In the genomic region with DNA sequence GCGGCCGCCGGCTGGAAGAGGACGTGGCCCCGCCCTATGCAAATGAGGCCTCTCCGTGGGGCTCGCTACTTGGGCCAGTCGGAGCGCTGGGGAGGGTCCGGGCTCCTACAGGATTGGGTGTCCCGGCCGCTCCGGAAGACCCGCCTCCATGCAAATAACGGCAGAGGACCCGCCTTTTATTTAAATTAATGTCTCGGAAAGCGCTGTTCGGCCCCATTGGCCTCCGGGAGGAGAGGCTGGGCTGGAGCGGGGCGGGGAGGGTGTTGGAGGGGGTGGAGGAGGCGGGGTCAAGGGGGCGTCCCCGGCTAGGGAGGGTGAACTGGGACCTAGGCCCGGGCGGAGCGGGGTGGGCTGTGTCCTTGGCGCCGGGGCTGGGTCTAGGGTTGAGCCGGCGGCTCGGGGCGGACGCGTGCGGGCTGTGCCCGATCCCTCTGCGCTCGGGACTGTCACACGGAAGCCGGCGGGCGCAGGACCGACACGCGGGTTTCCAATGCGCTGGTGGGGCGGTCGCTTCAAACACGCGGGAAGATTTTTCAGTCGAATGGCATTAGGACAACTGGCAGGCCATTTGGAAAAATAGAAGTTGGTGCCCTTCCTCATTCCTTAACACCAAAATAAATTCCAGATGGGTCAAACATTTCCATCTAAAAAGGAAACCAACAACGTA, we compare ENCODE assay signal across 8 cellular contexts. TPM values are rescaled to one million over a fixed set of nuclear protein-coding genes. Genes with fewer than 3 reads are reported as not detected.
DNase-seq lines count a peak whose midpoint lies in the region; ATAC-seq and TF ChIP-seq lines count a peak whose summit lies in the region.

No MANE protein-coding gene starts in this region.

- peaks cover 5 to 28% (median 14%) of the 10 kb centered on the region in 4 donors for H3K36me3 ChIP-seq in liver (ENCODE audit: control insufficient read depth in 4 of 4, insufficient read depth in 3 of 4, low read depth in 1 of 4, low read length in 3 of 4)

- peak; percentile 89 for ATAC-seq in GM19395 (IDR thresholded peaks at IDR 0.05; ENCODE audit: unreplicated experiment)
- ATAC-seq in HG03558 (IDR thresholded peaks at IDR 0.05; ENCODE audit: extremely low read depth, unreplicated experiment) = peak; percentile 77

- peak overlapping the region; percentile 45 to 86 for H3K9ac ChIP-seq in liver (ENCODE audit: low read depth in 1 of 2, low read length in 2 of 2)

- H3K4me3 ChIP-seq in liver (ENCODE audit: low read depth in 1 of 3, low read length in 3 of 3) = peak overlapping the region; percentile 42 to 67 (median 58)

- no peaks in the 10 kb centered on the region for H3K27me3 ChIP-seq in liver (ENCODE audit: control insufficient read depth in 4 of 4, insufficient read depth in 4 of 4, low read length in 3 of 4)

- DNase-seq in CD14-positive monocyte (ENCODE audit: low spot score) = peak; percentile 99
- DNase-seq in NCI-H748 (lab: John Stamatoyannopoulos, UW; ENCODE audit: unreplicated experiment) = peak; percentile 99
- peak; percentile 90 to 97 for DNase-seq in activated CD4-positive, alpha-beta T cell treated with anti-CD3 and anti-CD28 coated beads, Interleukin-2, amount 50 U/mL, for 24 hours (ENCODE audit: low read depth in 1 of 2, low spot score in 1 of 2)
- peak; percentile 99 for DNase-seq in dermis blood vessel endothelial cell
- peak; percentile 98 for DNase-seq in stimulated activated CD4-positive, alpha-beta T cell treated with anti-CD3 and anti-CD28 coated beads, Interleukin-4, amount 100 ng/mL, for 1 hour

- H3K4me3 Mint-ChIP-seq in CD14-positive monocyte = peak overlapping the region; percentile 75 to 85

- H3K27me3 Mint-ChIP-seq in CD14-positive monocyte (ENCODE audit: low read depth in 3 of 3) = peaks cover 0 to 6% (median 1%) of the 10 kb centered on the region in 3 donors

- TF ChIP-seq CTCF in CD14-positive monocyte (IDR thresholded peaks at IDR 0.05) (no peak), liver (IDR thresholded peaks at IDR 0.05; ENCODE audit: low read depth, low read length, missing input control) (no peak)

- H3K9me3 Mint-ChIP-seq in CD14-positive monocyte = peaks cover 0 to 3% (median 0%) of the 10 kb centered on the region in 7 donors

- intact Hi-C loops in CD14-positive monocyte (cut with micrococcal nuclease) = loop anchor here (2.0 to 10.0 kb wide), 4 partner anchors 38 to 410 kb away; a partner anchor contains a TSS

- no peaks in the 10 kb centered on the region for H3K9me3 ChIP-seq in liver (ENCODE audit: control insufficient read depth in 4 of 4, low read length in 3 of 4)

- peaks cover 25% of the 10 kb centered on the region for H3K4me1 Mint-ChIP-seq in CD14-positive monocyte

- no peak for TF ChIP-seq RAD21 in liver (IDR thresholded peaks at IDR 0.05)

- under 1% methylated on average over 54 of the region's 54 CpGs for WGBS in liver

- peaks cover 34% of the 10 kb centered on the region in 2 donors for H3K36me3 Mint-ChIP-seq in CD14-positive monocyte

- H3K27ac Mint-ChIP-seq in CD14-positive monocyte = peak overlapping the region; percentile 65 to 94 (median 84)

- H3K4me1 ChIP-seq in liver (ENCODE audit: control insufficient read depth in 4 of 4, insufficient read depth in 4 of 4, low read length in 3 of 4) = peaks cover 0 to 30% (median 14%) of the 10 kb centered on the region in 4 donors

- H3K27ac ChIP-seq in liver (ENCODE audit: low read depth in 1 of 2, low read length in 2 of 2) = peak overlapping the region; percentile 87 to 90

TF ChIP-seq in liver, 16 proteins besides CTCF, POLR2A, EP300 and RAD21:
- TF ChIP-seq YY1 (IDR thresholded peaks at IDR 0.05) (peak; percentile 51), NR2F2 (IDR thresholded peaks at IDR 0.05) (peak; percentile 71), FOXA1 (IDR thresholded peaks at IDR 0.05) (no peak), TAF1 (conservative IDR thresholded peaks at IDR 0.05) (peak; percentile 46), JUND (IDR thresholded peaks at IDR 0.05) (no peak), HNF4A (conservative IDR thresholded peaks at IDR 0.05) (peak; percentile 10 to 37), HNF4G (IDR thresholded peaks at IDR 0.05) (no peak), FOXA2 (IDR thresholded peaks at IDR 0.05) (no peak), RXRA (IDR thresholded peaks at IDR 0.05) (peak in 1 of 2 donors; percentile 14), GABPA (IDR thresholded peaks at IDR 0.05 in 1 of 2, conservative IDR thresholded peaks at IDR 0.05 in 1 of 2) (peak; percentile 61 to 86), EGR1 (IDR thresholded peaks at IDR 0.05; ENCODE audit: low read depth in 2 of 2) (peak in 1 of 2 donors; percentile 54), SP1 (IDR thresholded peaks at IDR 0.05) (peak; percentile 82)
- TF ChIP-seq, protein P1, sequence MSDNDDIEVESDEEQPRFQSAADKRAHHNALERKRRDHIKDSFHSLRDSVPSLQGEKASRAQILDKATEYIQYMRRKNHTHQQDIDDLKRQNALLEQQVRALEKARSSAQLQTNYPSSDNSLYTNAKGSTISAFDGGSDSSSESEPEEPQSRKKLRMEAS (IDR thresholded peaks at IDR 0.05) = no peak
- TF ChIP-seq, protein P2, sequence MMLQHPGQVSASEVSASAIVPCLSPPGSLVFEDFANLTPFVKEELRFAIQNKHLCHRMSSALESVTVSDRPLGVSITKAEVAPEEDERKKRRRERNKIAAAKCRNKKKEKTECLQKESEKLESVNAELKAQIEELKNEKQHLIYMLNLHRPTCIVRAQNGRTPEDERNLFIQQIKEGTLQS (IDR thresholded peaks at IDR 0.05) = no peak
- TF ChIP-seq, protein P3, sequence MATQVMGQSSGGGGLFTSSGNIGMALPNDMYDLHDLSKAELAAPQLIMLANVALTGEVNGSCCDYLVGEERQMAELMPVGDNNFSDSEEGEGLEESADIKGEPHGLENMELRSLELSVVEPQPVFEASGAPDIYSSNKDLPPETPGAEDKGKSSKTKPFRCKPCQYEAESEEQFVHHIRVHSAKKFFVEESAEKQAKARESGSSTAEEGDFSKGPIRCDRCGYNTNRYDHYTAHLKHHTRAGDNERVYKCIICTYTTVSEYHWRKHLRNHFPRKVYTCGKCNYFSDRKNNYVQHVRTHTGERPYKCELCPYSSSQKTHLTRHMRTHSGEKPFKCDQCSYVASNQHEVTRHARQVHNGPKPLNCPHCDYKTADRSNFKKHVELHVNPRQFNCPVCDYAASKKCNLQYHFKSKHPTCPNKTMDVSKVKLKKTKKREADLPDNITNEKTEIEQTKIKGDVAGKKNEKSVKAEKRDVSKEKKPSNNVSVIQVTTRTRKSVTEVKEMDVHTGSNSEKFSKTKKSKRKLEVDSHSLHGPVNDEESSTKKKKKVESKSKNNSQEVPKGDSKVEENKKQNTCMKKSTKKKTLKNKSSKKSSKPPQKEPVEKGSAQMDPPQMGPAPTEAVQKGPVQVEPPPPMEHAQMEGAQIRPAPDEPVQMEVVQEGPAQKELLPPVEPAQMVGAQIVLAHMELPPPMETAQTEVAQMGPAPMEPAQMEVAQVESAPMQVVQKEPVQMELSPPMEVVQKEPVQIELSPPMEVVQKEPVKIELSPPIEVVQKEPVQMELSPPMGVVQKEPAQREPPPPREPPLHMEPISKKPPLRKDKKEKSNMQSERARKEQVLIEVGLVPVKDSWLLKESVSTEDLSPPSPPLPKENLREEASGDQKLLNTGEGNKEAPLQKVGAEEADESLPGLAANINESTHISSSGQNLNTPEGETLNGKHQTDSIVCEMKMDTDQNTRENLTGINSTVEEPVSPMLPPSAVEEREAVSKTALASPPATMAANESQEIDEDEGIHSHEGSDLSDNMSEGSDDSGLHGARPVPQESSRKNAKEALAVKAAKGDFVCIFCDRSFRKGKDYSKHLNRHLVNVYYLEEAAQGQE (IDR thresholded peaks at IDR 0.05) = peak; percentile 60
- TF ChIP-seq, protein P4, sequence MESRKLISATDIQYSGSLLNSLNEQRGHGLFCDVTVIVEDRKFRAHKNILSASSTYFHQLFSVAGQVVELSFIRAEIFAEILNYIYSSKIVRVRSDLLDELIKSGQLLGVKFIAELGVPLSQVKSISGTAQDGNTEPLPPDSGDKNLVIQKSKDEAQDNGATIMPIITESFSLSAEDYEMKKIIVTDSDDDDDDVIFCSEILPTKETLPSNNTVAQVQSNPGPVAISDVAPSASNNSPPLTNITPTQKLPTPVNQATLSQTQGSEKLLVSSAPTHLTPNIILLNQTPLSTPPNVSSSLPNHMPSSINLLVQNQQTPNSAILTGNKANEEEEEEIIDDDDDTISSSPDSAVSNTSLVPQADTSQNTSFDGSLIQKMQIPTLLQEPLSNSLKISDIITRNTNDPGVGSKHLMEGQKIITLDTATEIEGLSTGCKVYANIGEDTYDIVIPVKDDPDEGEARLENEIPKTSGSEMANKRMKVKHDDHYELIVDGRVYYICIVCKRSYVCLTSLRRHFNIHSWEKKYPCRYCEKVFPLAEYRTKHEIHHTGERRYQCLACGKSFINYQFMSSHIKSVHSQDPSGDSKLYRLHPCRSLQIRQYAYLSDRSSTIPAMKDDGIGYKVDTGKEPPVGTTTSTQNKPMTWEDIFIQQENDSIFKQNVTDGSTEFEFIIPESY (IDR thresholded peaks at IDR 0.05) = no peak

RNA-seq across cellular contexts. Expression of a gene that starts 0.3 kb away (rescaled TPM):
- polyA plus RNA-seq in CD14-positive monocyte (1 to 10 TPM; 4.8 TPM), liver (1 to 10 TPM; 9.1 to 9.4 TPM)
- total RNA-seq in dermis blood vessel endothelial cell (13.9 and 16.2 TPM in 2 replicates), liver (10 to 100 TPM in 1 of 2 donors, 1 to 10 TPM in 1; 6.9 to 24.0 TPM)

RNA-seq across cellular contexts. Expression of a gene that starts 17.3 kb away (rescaled TPM):
- polyA plus RNA-seq in CD14-positive monocyte (not detected), liver (under 1 TPM; 0.13 to 0.56 TPM)
- total RNA-seq in dermis blood vessel endothelial cell (0.19 and 0.51 TPM in 2 replicates), liver (1 to 10 TPM in 1 of 2 donors, under 1 TPM in 1; 0.42 to 2.3 TPM)

RNA-seq across cellular contexts. Expression of a gene that starts 21.5 kb away (rescaled TPM):
- not detected for polyA plus RNA-seq in CD14-positive monocyte
- total RNA-seq in dermis blood vessel endothelial cell = 12.9 and 40.4 TPM in 2 replicates
- 10 to 100 TPM in 1 of 2 donors, 1 to 10 TPM in 1; 3.4 to 13.3 TPM for total RNA-seq in liver
- polyA plus RNA-seq in liver = 10 to 100 TPM in 1 of 2 donors, 1 to 10 TPM in 1; 3.8 to 11.5 TPM

RNA-seq across cellular contexts. Expression of a gene that starts 38.2 kb away (rescaled TPM):
- polyA plus RNA-seq in CD14-positive monocyte (100 to 1,000 TPM; 304 to 321 TPM), liver (10 to 100 TPM; 26.1 to 35.6 TPM)
- total RNA-seq in dermis blood vessel endothelial cell (153 and 182 TPM in 2 replicates), liver (10 to 100 TPM; 47.3 to 60.2 TPM)

RNA-seq across cellular contexts. Expression of a gene that starts 40.7 kb away (rescaled TPM):
- 10 to 100 TPM; 24.1 to 25.7 TPM for polyA plus RNA-seq in CD14-positive monocyte
- 44.4 and 89.1 TPM in 2 replicates for total RNA-seq in dermis blood vessel endothelial cell
- total RNA-seq in liver = 10 to 100 TPM; 53.9 to 85.0 TPM
- 100 to 1,000 TPM in 1 of 2 donors, 10 to 100 TPM in 1; 85.7 to 101 TPM for polyA plus RNA-seq in liver

Comparison
In these comparisons a context has a peak if more than half of its experiments do, and no peak if none do; other contexts are left out.
1. Peak in every context shown above with its lines: DNase-seq, ATAC-seq, H3K4me3 ChIP-seq and H3K27ac ChIP-seq.